ENCODE assay signal across 8 cellular contexts in the genomic region with DNA sequence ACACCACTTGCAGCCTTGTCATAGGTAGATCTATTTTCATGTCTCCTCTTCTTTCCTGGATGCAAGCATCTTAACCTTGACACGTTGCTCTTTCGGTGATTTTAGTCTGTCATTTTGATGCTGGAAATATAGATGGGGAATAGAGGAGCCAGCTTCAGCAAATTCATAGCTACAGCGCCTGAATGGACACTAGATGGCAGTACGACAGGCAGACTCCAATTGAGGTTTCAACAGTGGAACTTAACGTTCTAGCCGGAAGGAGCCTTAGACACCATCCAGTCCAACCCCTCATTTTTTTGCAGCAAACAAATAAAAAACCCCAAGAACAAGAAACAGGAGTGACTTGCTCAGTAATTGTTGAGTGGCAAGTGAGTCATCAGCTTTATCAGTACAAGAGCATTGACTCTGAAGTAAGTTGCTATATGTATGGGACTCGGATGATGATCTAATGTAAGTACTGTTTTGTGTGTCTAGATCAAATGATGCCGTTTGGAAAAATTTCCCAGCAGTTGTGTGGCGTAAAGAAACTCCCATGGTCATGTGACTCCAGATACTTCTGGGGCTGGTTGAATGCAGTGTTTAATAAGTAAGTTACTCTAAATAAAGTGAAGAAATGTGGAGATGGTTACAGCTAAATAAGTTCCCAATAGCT. TPM values are rescaled to one million over a fixed set of nuclear protein-coding genes. Genes with fewer than 3 reads are reported as not detected.
DNase-seq lines count a peak whose midpoint lies in the region; FAIRE-seq and TF ChIP-seq lines count a peak whose summit lies in the region.

No MANE protein-coding gene starts in this region.

- H2AFZ ChIP-seq in H9 (ENCODE audit: low read length) (no peak overlapping the region), Loucy (ENCODE audit: low read length) (peak overlapping the region; percentile 61; the same call in 1 of the 2 replicates), trophoblast cell (ENCODE audit: insufficient read depth, low read length, poor library complexity) (no peak overlapping the region)

- H3K4me1 Mint-ChIP-seq in H9 = peaks cover 3% of the 10 kb centered on the region in 2 experiments; a peak in 2 of 4 replicates

- H4K8ac ChIP-seq in H9 (replicated peaks; ENCODE audit: insufficient read length, low read depth, low read length) = no peak overlapping the region
- no peak overlapping the region for H4K8ac ChIP-seq in trophoblast cell (ENCODE audit: low read depth, low read length)

- H3K79me2 ChIP-seq in H9 (ENCODE audit: insufficient read depth, low read length) (no peaks in the 10 kb centered on the region), Loucy (ENCODE audit: insufficient read depth, low read length) (peaks cover 14% of the 10 kb centered on the region), trophoblast cell (ENCODE audit: control insufficient read depth, insufficient read depth, low read length, poor library complexity) (no peaks in the 10 kb centered on the region)

- H3K9me3 ChIP-seq in H9 (ENCODE audit: control insufficient read depth, low read depth, low read length) (no peaks in the 10 kb centered on the region), Loucy (ENCODE audit: insufficient read depth, low read depth, low read length) (no peaks in the 10 kb centered on the region), trophoblast cell (ENCODE audit: insufficient read depth, low read depth, low read length) (no peaks in the 10 kb centered on the region)

- no peak overlapping the region for H2BK15ac ChIP-seq in H9 (ENCODE audit: low read depth, low read length)

- H2BK12ac ChIP-seq in H9 (ENCODE audit: insufficient read length, low read depth, low read length) = no peak overlapping the region
- no peak overlapping the region for H2BK12ac ChIP-seq in trophoblast cell (ENCODE audit: low read length)

- H3K9ac ChIP-seq in H9 (ENCODE audit: extremely low read depth, insufficient read length, low read length) (no peak overlapping the region), Loucy (ENCODE audit: low read depth, low read length, poor library complexity, severe bottlenecking) (peak overlapping the region; percentile 62), trophoblast cell (ENCODE audit: low read length) (no peak overlapping the region)

- H3K4me3 Mint-ChIP-seq in H9 = no peak overlapping the region

- H2BK5ac ChIP-seq in H9 (ENCODE audit: insufficient read length, low read length) (no peak overlapping the region), trophoblast cell (ENCODE audit: low read depth, low read length, poor library complexity) (no peak overlapping the region)

- H3K79me1 ChIP-seq in H9 (ENCODE audit: insufficient read depth, low read depth, low read length, poor library complexity, severe bottlenecking) (no peaks in the 10 kb centered on the region), trophoblast cell (ENCODE audit: low read length) (no peaks in the 10 kb centered on the region)

- no peaks in the 10 kb centered on the region for H3K27me3 Mint-ChIP-seq in H9 (ENCODE audit: low read depth)

- H3T11ph ChIP-seq in H9 (ENCODE audit: low read length) = no peak overlapping the region

- TF ChIP-seq CTCF in H9 (conservative IDR thresholded peaks at IDR 0.05) = peak; percentile 88
- peak; percentile 96 for TF ChIP-seq CTCF in Loucy (conservative IDR thresholded peaks at IDR 0.05; ENCODE audit: low read length)

- H4K5ac ChIP-seq in H9 (ENCODE audit: insufficient read length, low read depth, low read length) = no peak overlapping the region

- DNase-seq in GM04503 (ENCODE audit: low read depth) (peak; percentile 79), H9 (peak; percentile 50), SHP77 treated with DMSO at 0.1 percent for 48 hours (lab: John Stamatoyannopoulos, UW) (peak; percentile 71), globus pallidus (ENCODE audit: low spot score) (peak; percentile 89), trophoblast cell (peak; percentile 62 to 85), urothelium cell line (ENCODE audit: low spot score) (peak; percentile 90)
- DNase-seq in activated naive CD4-positive, alpha-beta T cell (lab: John Stamatoyannopoulos, UW) = peak in 3 of 4 experiments; percentile 4 to 27 (median 27)

- H3K23me2 ChIP-seq in H9 (ENCODE audit: insufficient read length, low read depth, low read length, poor library complexity, severe bottlenecking) = no peaks in the 10 kb centered on the region

- H3K23ac ChIP-seq in H9 (ENCODE audit: insufficient read length, low read depth, low read length) = no peak overlapping the region
- no peak overlapping the region for H3K23ac ChIP-seq in trophoblast cell (ENCODE audit: low read length)

- no peak overlapping the region for H3K56ac ChIP-seq in H9 (ENCODE audit: insufficient read length, low read depth, low read length)

- H2AK5ac ChIP-seq in H9 (ENCODE audit: insufficient read length, low read length) = no peak overlapping the region
- no peak overlapping the region for H2AK5ac ChIP-seq in trophoblast cell (ENCODE audit: low read length)

- FAIRE-seq in urothelium cell line (lab: Jason Lieb, UNC) = no peak

- no peaks in the 10 kb centered on the region for H3K4me1 ChIP-seq in H9 (ENCODE audit: insufficient read depth, low read length)
- H3K4me1 ChIP-seq in Loucy (ENCODE audit: insufficient read depth, low read length, poor library complexity, severe bottlenecking) = peaks cover 9% of the 10 kb centered on the region
- H3K4me1 ChIP-seq in trophoblast cell (ENCODE audit: control insufficient read depth in 1 of 2, insufficient read depth in 2 of 2, low read length in 2 of 2) = peaks cover 0 to 2% of the 10 kb centered on the region in 2 experiments

- H3F3A ChIP-seq in Loucy (ENCODE audit: low read depth) = no peaks in the 10 kb centered on the region

- no peak overlapping the region for H4K91ac ChIP-seq in H9 (ENCODE audit: insufficient read length, low read depth, low read length)
- no peak overlapping the region for H4K91ac ChIP-seq in trophoblast cell (ENCODE audit: low read depth, low read length)

- no peak overlapping the region for H3K27ac Mint-ChIP-seq in H9

- no peaks in the 10 kb centered on the region for H4K20me1 ChIP-seq in H9 (ENCODE audit: control insufficient read depth, insufficient read depth, insufficient read length)
- no peaks in the 10 kb centered on the region for H4K20me1 ChIP-seq in Loucy (ENCODE audit: insufficient read depth, low read length, poor library complexity, severe bottlenecking)

- H3K4me2 ChIP-seq in H9 (ENCODE audit: insufficient read depth, insufficient read length, low read length) (no peak overlapping the region), Loucy (ENCODE audit: low read depth, low read length, poor library complexity, severe bottlenecking) (peak overlapping the region; percentile 79), trophoblast cell (ENCODE audit: low read length) (peak overlapping the region; percentile 27)

- H4K12ac ChIP-seq in trophoblast cell (ENCODE audit: low read depth, low read length) = no peak overlapping the region

- H3K18ac ChIP-seq in H9 (ENCODE audit: insufficient read length, low read depth, low read length) (no peak overlapping the region), trophoblast cell (ENCODE audit: low read length) (no peak overlapping the region)

- H3K36me3 ChIP-seq in Loucy (ENCODE audit: insufficient read depth, low read length) (peaks cover 16% of the 10 kb centered on the region; the same call in 1 of the 2 replicates), trophoblast cell (ENCODE audit: control insufficient read depth in 1 of 2, insufficient read depth in 2 of 2, low read length in 2 of 2) (peaks cover 0 to 4% of the 10 kb centered on the region in 2 experiments)

- peaks cover 0 to 4% of the 10 kb centered on the region in 2 experiments; a peak in 1 of 5 replicates for H3K9me3 Mint-ChIP-seq in H9

- H3K14ac ChIP-seq in H9 (ENCODE audit: insufficient read depth, low read length) = no peak overlapping the region
- H3K14ac ChIP-seq in trophoblast cell (ENCODE audit: low read length) = no peak overlapping the region

- H2BK120ac ChIP-seq in H9 (ENCODE audit: low read depth, low read length, poor library complexity, severe bottlenecking) (no peak overlapping the region), trophoblast cell (ENCODE audit: insufficient read depth, low read length, poor library complexity) (no peak overlapping the region)

- WGBS in H9 (ENCODE audit: extremely low coverage, insufficient read length, low lambda C conversion rate) = no CpG with 5 or more reads among the region's 9 CpGs
- WGBS in trophoblast cell (ENCODE audit: extremely low coverage, insufficient coverage, insufficient read length) = no CpG with 5 or more reads among the region's 9 CpGs

- H3K4ac ChIP-seq in H9 (ENCODE audit: low read depth, low read length) (no peak overlapping the region), trophoblast cell (ENCODE audit: low read depth, low read length) (no peak overlapping the region)

- H3K27ac ChIP-seq in H9 (ENCODE audit: insufficient read length, low read depth, low read length) (no peak overlapping the region), trophoblast cell (ENCODE audit: low read depth, low read length) (no peak overlapping the region)

- peaks cover 11 to 26% (median 26%) of the 10 kb centered on the region in 3 experiments for H3K36me3 Mint-ChIP-seq in H9 (ENCODE audit: insufficient read depth in 1 of 3, low read depth in 3 of 3)

- H3K9me2 ChIP-seq in Loucy (replicated peaks; ENCODE audit: low read depth, low read length) = no peaks in the 10 kb centered on the region

- H3K4me3 ChIP-seq in Loucy (ENCODE audit: low read length, poor library complexity, severe bottlenecking) = peak overlapping the region; percentile 66
- no peak overlapping the region for H3K4me3 ChIP-seq in trophoblast cell (ENCODE audit: low read depth, low read length)

- no peak overlapping the region for H2BK20ac ChIP-seq in H9 (ENCODE audit: low read depth, low read length, poor library complexity, severe bottlenecking)

- H3K27me3 ChIP-seq in H9 (ENCODE audit: insufficient read depth, low read length) (no peaks in the 10 kb centered on the region), Loucy (ENCODE audit: insufficient read depth, low read length, poor library complexity, severe bottlenecking) (no peaks in the 10 kb centered on the region), trophoblast cell (ENCODE audit: insufficient read depth, low read length) (no peaks in the 10 kb centered on the region)

RNA-seq across cellular contexts. Expression of gene DMAC2L, which starts 9.0 kb away (rescaled TPM):
- 22.4 TPM in 2 replicates for total RNA-seq in H9 (2021)
- 5.2 and 6.2 TPM in 2 replicates for polyA plus RNA-seq in trophoblast cell (2013)

RNA-seq across cellular contexts. Expression of gene L2HGDH, which starts 9.1 kb away (rescaled TPM):
- total RNA-seq in H9 (2021) = 22.6 and 24.8 TPM in 2 replicates
- polyA plus RNA-seq in trophoblast cell (2013) = 5.9 and 6.0 TPM in 2 replicates

Comparison
In these comparisons a context has a peak if more than half of its experiments do, and no peak if none do; other contexts are left out.
1. DNase-seq: peak in every context shown above with its lines; median percentile 90 in urothelium cell line; 89 in globus pallidus; 79 in GM04503; 74 in trophoblast cell; 71 in SHP77 treated with DMSO at 0.1 percent for 48 hours; 50 in H9; 27 in activated naive CD4-positive, alpha-beta T cell.